Comparison of ENCODE assay signal across 24 cellular contexts in genomic region chr10:78372806-78373205, GRCh38.
DNase-seq lines count a peak whose midpoint lies in the region; ATAC-seq, FAIRE-seq and TF ChIP-seq lines count a peak whose summit lies in the region.
"Had no signal": no experiment of that assay in that cellular context is flagged by ENCODE, and none has a peak within 500 bp of the region (broad histone marks: within the 10 kb centered on the region; RNA-seq: fewer than 3 reads in every experiment).

No MANE protein-coding gene starts in this region.

- no peak overlapping the region for H2AFZ ChIP-seq in K562 (ENCODE audit: low read depth, low read length)
- no peak overlapping the region for H2AFZ ChIP-seq in osteoblast (ENCODE audit: low read length)
- H2AFZ ChIP-seq: GM23338 had no signal

- no peak overlapping the region for H3K27ac ChIP-seq in K562 (ENCODE audit: extremely low read depth, low read depth, low read length)
- no peak overlapping the region for H3K27ac ChIP-seq in osteoblast (ENCODE audit: low read depth, low read length)
- no peak overlapping the region for H3K27ac ChIP-seq in aorta (ENCODE audit: low read depth in 1 of 2, low read length in 2 of 2)
- H3K27ac ChIP-seq in CD4-positive, alpha-beta T cell (ENCODE audit: low read depth, low read length): no peak overlapping the region
- H3K27ac ChIP-seq in prostate gland: no peak overlapping the region
- H3K27ac ChIP-seq: A549; BLaER1 treated with 17β-estradiol and CSF1 and Interleukin-3, amounts not matched to agents 10 nM and 100 nM had no signal

- H3K9ac ChIP-seq in K562 (ENCODE audit: insufficient read depth in 1 of 2, low read depth in 2 of 2, low read length in 2 of 2): no peak overlapping the region
- H3K9ac ChIP-seq: BLaER1 treated with 17β-estradiol and CSF1 and Interleukin-3, amounts not matched to agents 10 nM and 100 nM had no signal

- H3K27ac Mint-ChIP-seq in nephron: peak overlapping the region; percentile 41 to 59 (median 49)
- no peak overlapping the region for H3K27ac Mint-ChIP-seq in CD4-positive, alpha-beta T cell
- H3K27ac Mint-ChIP-seq: CD4-positive, alpha-beta memory T cell; GM23338; H9 had no signal

- TF ChIP-seq CTCF in K562 (IDR thresholded peaks at IDR 0.05 in 2 of 3, conservative IDR thresholded peaks at IDR 0.05 in 1 of 3; ENCODE audit: insufficient read depth in 2 of 3, low read depth in 1 of 3, low read length in 3 of 3) (no peak), nephron (IDR thresholded peaks at IDR 0.05; ENCODE audit: unreplicated experiment in 3 of 3) (no peak), osteoblast (IDR thresholded peaks at IDR 0.05; ENCODE audit: extremely low read depth, low read depth, low read length) (no peak), prostate gland (IDR thresholded peaks at IDR 0.05) (no peak)
- TF ChIP-seq CTCF in CD4-positive, alpha-beta T cell (IDR thresholded peaks at IDR 0.05): no peak

- H3K36me3 ChIP-seq in K562 (ENCODE audit: control insufficient read depth, insufficient read depth, low read length): no peaks in the 10 kb centered on the region
- no peaks in the 10 kb centered on the region for H3K36me3 ChIP-seq in osteoblast (ENCODE audit: insufficient read depth, low read length)
- H3K36me3 ChIP-seq in aorta (ENCODE audit: control insufficient read depth in 1 of 2, insufficient read depth in 2 of 2, low read length in 1 of 2): no peaks in the 10 kb centered on the region
- no peaks in the 10 kb centered on the region for H3K36me3 ChIP-seq in prostate gland
- H3K36me3 ChIP-seq: BE2C; BLaER1 treated with 17β-estradiol and CSF1 and Interleukin-3, amounts not matched to agents 10 nM and 100 nM had no signal

- no peak overlapping the region for H3K4me3 ChIP-seq in K562
- no peak overlapping the region for H3K4me3 ChIP-seq in osteoblast (ENCODE audit: insufficient read depth, low read length)
- no peak overlapping the region for H3K4me3 ChIP-seq in aorta (ENCODE audit: low read length in 2 of 2)
- H3K4me3 ChIP-seq in prostate gland: no peak overlapping the region
- H3K4me3 ChIP-seq: A549; BLaER1 treated with 17β-estradiol and CSF1 and Interleukin-3, amounts not matched to agents 10 nM and 100 nM; GM12878; GM23338 had no signal

- no peaks in the 10 kb centered on the region for H3K9me1 ChIP-seq in K562 (ENCODE audit: control insufficient read depth, insufficient read depth, low read length)

- POLR2A ChIA-PET in K562 (lab: Yijun Ruan, JAX): interaction anchor here (0.6 kb wide), 3 partner anchors 8 to 29 kb away, joined by 3 to 4 read pairs (median 3); no protein-coding TSS in a partner anchor
- POLR2A ChIA-PET in CD4-positive, alpha-beta T cell (lab: Charles Lee): no interaction called here

- ATAC-seq in K562 (no peak), aorta (ENCODE audit: low FRiP score) (no peak)
- no peak for ATAC-seq in CD4-positive, alpha-beta T cell (ENCODE audit: poor library complexity)
- ATAC-seq: A549, GM12878, GM23338, HCT116 had no signal

- intact Hi-C loops in K562 (cut with micrococcal nuclease): no loop called here
- intact Hi-C loops in aorta (cut with DNase I): no loop called here
- intact Hi-C loops in CD4-positive, alpha-beta T cell (cut with DNase I, micrococcal nuclease): no loop called here
- intact Hi-C loops in prostate gland (cut with DNase I): no loop called here

- in situ Hi-C loops in K562 (cut with MboI): no loop called here

- peaks cover 5 to 31% of the 10 kb centered on the region in 2 experiments; a peak in 4 of 5 replicates for H3K27me3 ChIP-seq in K562 (ENCODE audit: control insufficient read depth in 2 of 2, insufficient read depth in 2 of 2, low read length in 2 of 2)
- H3K27me3 ChIP-seq in osteoblast (ENCODE audit: insufficient read depth, low read length): peaks cover 3% of the 10 kb centered on the region
- H3K27me3 ChIP-seq in aorta (ENCODE audit: control insufficient read depth in 1 of 2, insufficient read depth in 2 of 2, low read length in 1 of 2): no peaks in the 10 kb centered on the region
- no peaks in the 10 kb centered on the region for H3K27me3 ChIP-seq in CD4-positive, alpha-beta T cell (ENCODE audit: control insufficient read depth, insufficient read depth, low read length)
- H3K27me3 ChIP-seq in prostate gland (replicated peaks; ENCODE audit: insufficient read depth): no peaks in the 10 kb centered on the region
- H3K27me3 ChIP-seq: BE2C; BLaER1 treated with 17β-estradiol and CSF1 and Interleukin-3, amounts not matched to agents 10 nM and 100 nM had no signal

- WGBS in K562 (ENCODE audit: insufficient coverage, low coverage, missing lambda C conversion rate): 0% methylated on average over 6 of the region's 6 CpGs
- WGBS in aorta, 2 donors: 97 to 98% methylated on average over 6 of the region's 6 CpGs
- 94% methylated on average over 6 of the region's 6 CpGs for WGBS in prostate gland

- H3K36me3 Mint-ChIP-seq in nephron (ENCODE audit: low read depth): no peaks in the 10 kb centered on the region
- H3K36me3 Mint-ChIP-seq in CD4-positive, alpha-beta T cell (ENCODE audit: low read depth): no peaks in the 10 kb centered on the region
- H3K36me3 Mint-ChIP-seq: CD14-positive monocyte; CD4-positive, alpha-beta memory T cell had no signal

- no TSS peak for BruUV-seq in K562 (replicated peaks; lab: Mats Ljungman, UMichigan)

- no peak for TF ChIP-seq EP300 in K562 (IDR thresholded peaks at IDR 0.05; ENCODE audit: low read length)

- no peak for DNase-seq in K562 (ENCODE audit: extremely low read depth in 1 of 4, low spot score in 3 of 4)
- peak; percentile 34 for DNase-seq in osteoblast (ENCODE audit: insufficient read length, low spot score, missing footprints)
- DNase-seq in aorta: peak; percentile 5 to 51
- no peak for DNase-seq in CD4-positive, alpha-beta T cell
- no peak for DNase-seq in NCI-H774 (lab: John Stamatoyannopoulos, UW)
- DNase-seq in prostate gland (ENCODE audit: low spot score): no peak
- DNase-seq: 8988T; ACHN; AML-193; BE2C; Calu3; CD4-positive, alpha-beta memory T cell; COR-L47; EL; GDM1; H9 had no signal

- H3K4me2 ChIP-seq in K562 (ENCODE audit: insufficient read depth, low read length) (no peak overlapping the region), osteoblast (ENCODE audit: insufficient read depth, low read length) (no peak overlapping the region)
- H3K4me2 ChIP-seq: A549, GM23338 had no signal

- no peak overlapping the region for H3K4me3 Mint-ChIP-seq in nephron
- H3K4me3 Mint-ChIP-seq in CD4-positive, alpha-beta T cell: no peak overlapping the region
- H3K4me3 Mint-ChIP-seq: CD14-positive monocyte; CD4-positive, alpha-beta memory T cell; GM23338; H9 had no signal

- no peaks in the 10 kb centered on the region; the same call in 1 of the 2 replicates for H4K20me1 ChIP-seq in K562 (replicated peaks; ENCODE audit: control insufficient read depth, insufficient read depth, low read length)
- H4K20me1 ChIP-seq in osteoblast (ENCODE audit: insufficient read depth, low read length): no peaks in the 10 kb centered on the region
- H4K20me1 ChIP-seq: BLaER1 treated with 17β-estradiol and CSF1 and Interleukin-3, amounts not matched to agents 10 nM and 100 nM had no signal

- H3K4me1 Mint-ChIP-seq in nephron: peaks cover 59% of the 10 kb centered on the region
- no peaks in the 10 kb centered on the region for H3K4me1 Mint-ChIP-seq in CD4-positive, alpha-beta T cell (ENCODE audit: low read depth)
- H3K4me1 Mint-ChIP-seq: CD14-positive monocyte; CD4-positive, alpha-beta memory T cell; GM23338 had no signal

- peaks cover 32% of the 10 kb centered on the region for H3K27me3 Mint-ChIP-seq in nephron (ENCODE audit: low read depth)
- no peaks in the 10 kb centered on the region for H3K27me3 Mint-ChIP-seq in CD4-positive, alpha-beta T cell
- H3K27me3 Mint-ChIP-seq: CD4-positive, alpha-beta memory T cell had no signal

- TF ChIP-seq POLR2A in K562 (conservative IDR thresholded peaks at IDR 0.05) (no peak), prostate gland (IDR thresholded peaks at IDR 0.05) (no peak)

- H3K4me1 ChIP-seq in K562 (replicated peaks in 1 of 2; ENCODE audit: control insufficient read depth in 2 of 2, insufficient read depth in 2 of 2, low read length in 2 of 2) (no peaks in the 10 kb centered on the region), osteoblast (ENCODE audit: insufficient read depth, low read length) (no peaks in the 10 kb centered on the region), aorta (ENCODE audit: control insufficient read depth in 1 of 2, insufficient read depth in 2 of 2, low read length in 2 of 2) (no peaks in the 10 kb centered on the region), prostate gland (replicated peaks) (no peaks in the 10 kb centered on the region)
- H3K4me1 ChIP-seq: A549 had no signal

- H3K79me2 ChIP-seq in K562 (ENCODE audit: control insufficient read depth, insufficient read depth, low read length) (no peaks in the 10 kb centered on the region), osteoblast (ENCODE audit: insufficient read depth, low read length) (no peaks in the 10 kb centered on the region)

- H3K9me3 Mint-ChIP-seq in nephron: no peaks in the 10 kb centered on the region
- no peaks in the 10 kb centered on the region for H3K9me3 Mint-ChIP-seq in CD4-positive, alpha-beta T cell
- H3K9me3 Mint-ChIP-seq: CD14-positive monocyte; CD4-positive, alpha-beta memory T cell; GM23338; H9 had no signal

- TF ChIP-seq RAD21 in K562 (CRISPR knock-in tag; conservative IDR thresholded peaks at IDR 0.05 in 1 of 2, IDR thresholded peaks at IDR 0.05 in 1 of 2): no peak

- FAIRE-seq in K562 (lab: Jason Lieb, UNC): no peak
- FAIRE-seq: A549, GM12878, GM19239 had no signal

- CTCF ChIA-PET in K562 (lab: Yijun Ruan, JAX; ENCODE audit: low intra/inter-chr PET ratio): no interaction called here
- CTCF ChIA-PET in CD4-positive, alpha-beta T cell (lab: Charles Lee): no interaction called here

- no peaks in the 10 kb centered on the region for H3K9me3 ChIP-seq in K562 (replicated peaks; ENCODE audit: control insufficient read depth, insufficient read depth, low read depth, low read length)
- no peaks in the 10 kb centered on the region for H3K9me3 ChIP-seq in osteoblast (ENCODE audit: low read depth, low read length)
- H3K9me3 ChIP-seq in aorta (ENCODE audit: control insufficient read depth, low read length): no peaks in the 10 kb centered on the region
- no peaks in the 10 kb centered on the region for H3K9me3 ChIP-seq in CD4-positive, alpha-beta T cell (ENCODE audit: control insufficient read depth, low read length)
- no peaks in the 10 kb centered on the region for H3K9me3 ChIP-seq in prostate gland
- H3K9me3 ChIP-seq: A549; BE2C; BLaER1 treated with 17β-estradiol and CSF1 and Interleukin-3, amounts not matched to agents 10 nM and 100 nM had no signal

TF ChIP-seq in K562, 482 proteins besides CTCF, POLR2A, EP300 and RAD21:
- TF ChIP-seq ZFP36 (IDR thresholded peaks at IDR 0.05; ENCODE audit: low read depth, low read length, partially characterized antibody) (peak; percentile 71), CCAR2 (IDR thresholded peaks at IDR 0.05; ENCODE audit: low read depth, low read length) (no peak)

Comparison
In these comparisons a context has a peak if more than half of its experiments do, and no peak if none do; other contexts are left out.
1. DNase-seq: peak in osteoblast (single experiment) and aorta (2 of 2); none in K562 (0 of 4), CD4-positive, alpha-beta T cell (0 of 10), NCI-H774 (single experiment) and prostate gland (single experiment).